In the genomic region with DNA sequence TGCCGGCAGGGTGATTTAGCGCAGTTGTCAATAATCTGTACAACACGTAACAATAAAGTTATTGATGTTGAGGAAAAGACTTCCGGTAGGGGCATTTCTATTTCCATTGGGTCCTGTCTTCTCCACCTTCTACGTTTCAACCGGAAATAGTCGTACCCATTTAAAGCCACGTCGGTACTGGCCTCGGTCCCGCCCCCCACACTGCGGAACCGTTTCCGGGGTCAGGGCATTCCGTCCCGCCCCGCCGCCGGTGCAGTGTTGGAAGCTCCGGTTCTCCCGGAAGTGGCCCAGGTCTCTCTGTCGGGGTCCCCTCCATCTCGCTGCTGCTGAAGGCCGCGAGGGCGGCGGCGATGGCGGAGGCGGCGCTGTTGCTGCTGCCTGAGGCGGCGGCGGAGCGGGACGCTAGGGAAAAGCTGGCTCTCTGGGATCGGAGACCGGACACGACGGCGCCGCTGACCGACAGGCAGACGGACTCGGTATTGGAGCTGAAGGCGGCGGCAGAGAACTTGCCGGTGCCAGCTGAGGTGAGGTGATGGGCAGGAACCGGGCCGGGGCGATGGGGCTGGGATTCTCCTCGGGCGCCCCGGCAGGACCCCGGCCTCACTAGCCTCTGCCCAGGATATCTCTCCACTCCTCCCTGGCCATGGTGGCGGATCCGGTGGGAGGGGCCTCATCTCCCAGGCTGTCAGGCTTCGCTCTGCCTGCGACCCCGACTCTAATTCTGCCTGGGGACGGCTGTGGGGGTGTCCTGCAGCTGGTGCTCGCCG, we compare ENCODE assay signal across 1 cellular context.
TF ChIP-seq lines count a peak whose summit lies in the region.

A gene with protein sequence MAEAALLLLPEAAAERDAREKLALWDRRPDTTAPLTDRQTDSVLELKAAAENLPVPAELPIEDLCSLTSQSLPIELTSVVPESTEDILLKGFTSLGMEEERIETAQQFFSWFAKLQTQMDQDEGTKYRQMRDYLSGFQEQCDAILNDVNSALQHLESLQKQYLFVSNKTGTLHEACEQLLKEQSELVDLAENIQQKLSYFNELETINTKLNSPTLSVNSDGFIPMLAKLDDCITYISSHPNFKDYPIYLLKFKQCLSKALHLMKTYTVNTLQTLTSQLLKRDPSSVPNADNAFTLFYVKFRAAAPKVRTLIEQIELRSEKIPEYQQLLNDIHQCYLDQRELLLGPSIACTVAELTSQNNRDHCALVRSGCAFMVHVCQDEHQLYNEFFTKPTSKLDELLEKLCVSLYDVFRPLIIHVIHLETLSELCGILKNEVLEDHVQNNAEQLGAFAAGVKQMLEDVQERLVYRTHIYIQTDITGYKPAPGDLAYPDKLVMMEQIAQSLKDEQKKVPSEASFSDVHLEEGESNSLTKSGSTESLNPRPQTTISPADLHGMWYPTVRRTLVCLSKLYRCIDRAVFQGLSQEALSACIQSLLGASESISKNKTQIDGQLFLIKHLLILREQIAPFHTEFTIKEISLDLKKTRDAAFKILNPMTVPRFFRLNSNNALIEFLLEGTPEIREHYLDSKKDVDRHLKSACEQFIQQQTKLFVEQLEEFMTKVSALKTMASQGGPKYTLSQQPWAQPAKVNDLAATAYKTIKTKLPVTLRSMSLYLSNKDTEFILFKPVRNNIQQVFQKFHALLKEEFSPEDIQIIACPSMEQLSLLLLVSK (plus strand): TSS at position 253 of the 767 bp plus-strand sequence. CDS start 98 bp downstream, at position 351.

TF ChIP-seq in K562, 482 proteins besides CTCF, POLR2A, EP300 and RAD21 (continued from another document and continues in another):
- TF ChIP-seq, protein P1, sequence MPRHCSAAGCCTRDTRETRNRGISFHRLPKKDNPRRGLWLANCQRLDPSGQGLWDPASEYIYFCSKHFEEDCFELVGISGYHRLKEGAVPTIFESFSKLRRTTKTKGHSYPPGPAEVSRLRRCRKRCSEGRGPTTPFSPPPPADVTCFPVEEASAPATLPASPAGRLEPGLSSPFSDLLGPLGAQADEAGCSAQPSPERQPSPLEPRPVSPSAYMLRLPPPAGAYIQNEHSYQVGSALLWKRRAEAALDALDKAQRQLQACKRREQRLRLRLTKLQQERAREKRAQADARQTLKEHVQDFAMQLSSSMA (CRISPR knock-in tag; IDR thresholded peaks at IDR 0.05): no peak
- no peak for TF ChIP-seq TARDBP (IDR thresholded peaks at IDR 0.05)
- no peak for TF ChIP-seq U2AF1 (optimal IDR thresholded peaks at IDR 0.05; ENCODE audit: low read depth, low read length)
- TF ChIP-seq, protein P2, sequence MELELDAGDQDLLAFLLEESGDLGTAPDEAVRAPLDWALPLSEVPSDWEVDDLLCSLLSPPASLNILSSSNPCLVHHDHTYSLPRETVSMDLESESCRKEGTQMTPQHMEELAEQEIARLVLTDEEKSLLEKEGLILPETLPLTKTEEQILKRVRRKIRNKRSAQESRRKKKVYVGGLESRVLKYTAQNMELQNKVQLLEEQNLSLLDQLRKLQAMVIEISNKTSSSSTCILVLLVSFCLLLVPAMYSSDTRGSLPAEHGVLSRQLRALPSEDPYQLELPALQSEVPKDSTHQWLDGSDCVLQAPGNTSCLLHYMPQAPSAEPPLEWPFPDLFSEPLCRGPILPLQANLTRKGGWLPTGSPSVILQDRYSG (tag; conservative IDR thresholded peaks at IDR 0.05; ENCODE audit: low read depth): peak; percentile 61; the same call in 1 of the 2 replicates
- TF ChIP-seq FOXJ2 (tag; IDR thresholded peaks at IDR 0.05): peak; percentile 57; the same call in 1 of the 2 replicates
- no peak for TF ChIP-seq MAFF (IDR thresholded peaks at IDR 0.05; ENCODE audit: low read length)
- TF ChIP-seq, protein P3, sequence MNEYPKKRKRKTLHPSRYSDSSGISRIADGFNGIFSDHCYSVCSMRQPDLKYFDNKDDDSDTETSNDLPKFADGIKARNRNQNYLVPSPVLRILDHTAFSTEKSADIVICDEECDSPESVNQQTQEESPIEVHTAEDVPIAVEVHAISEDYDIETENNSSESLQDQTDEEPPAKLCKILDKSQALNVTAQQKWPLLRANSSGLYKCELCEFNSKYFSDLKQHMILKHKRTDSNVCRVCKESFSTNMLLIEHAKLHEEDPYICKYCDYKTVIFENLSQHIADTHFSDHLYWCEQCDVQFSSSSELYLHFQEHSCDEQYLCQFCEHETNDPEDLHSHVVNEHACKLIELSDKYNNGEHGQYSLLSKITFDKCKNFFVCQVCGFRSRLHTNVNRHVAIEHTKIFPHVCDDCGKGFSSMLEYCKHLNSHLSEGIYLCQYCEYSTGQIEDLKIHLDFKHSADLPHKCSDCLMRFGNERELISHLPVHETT (CRISPR knock-in tag; conservative IDR thresholded peaks at IDR 0.05 in 1 of 2, IDR thresholded peaks at IDR 0.05 in 1 of 2): peak in 1 of 2 experiments; percentile 100; a peak in 2 of 4 replicates
- no peak for TF ChIP-seq NCOA6 (IDR thresholded peaks at IDR 0.05)
- no peak for TF ChIP-seq SREBF1 (IDR thresholded peaks at IDR 0.05; ENCODE audit: borderline replicate concordance, low read depth, low read length)
- TF ChIP-seq ERF (CRISPR knock-in tag; IDR thresholded peaks at IDR 0.05): no peak
- no peak for TF ChIP-seq MEF2A (IDR thresholded peaks at IDR 0.05; ENCODE audit: control insufficient read depth, low read depth, low read length)
- TF ChIP-seq, protein P4, sequence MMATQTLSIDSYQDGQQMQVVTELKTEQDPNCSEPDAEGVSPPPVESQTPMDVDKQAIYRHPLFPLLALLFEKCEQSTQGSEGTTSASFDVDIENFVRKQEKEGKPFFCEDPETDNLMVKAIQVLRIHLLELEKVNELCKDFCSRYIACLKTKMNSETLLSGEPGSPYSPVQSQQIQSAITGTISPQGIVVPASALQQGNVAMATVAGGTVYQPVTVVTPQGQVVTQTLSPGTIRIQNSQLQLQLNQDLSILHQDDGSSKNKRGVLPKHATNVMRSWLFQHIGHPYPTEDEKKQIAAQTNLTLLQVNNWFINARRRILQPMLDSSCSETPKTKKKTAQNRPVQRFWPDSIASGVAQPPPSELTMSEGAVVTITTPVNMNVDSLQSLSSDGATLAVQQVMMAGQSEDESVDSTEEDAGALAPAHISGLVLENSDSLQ (IDR thresholded peaks at IDR 0.05): peak; percentile 90
- no peak for TF ChIP-seq CHD2 (IDR thresholded peaks at IDR 0.05; ENCODE audit: low read depth, low read length)
- TF ChIP-seq, protein P5, sequence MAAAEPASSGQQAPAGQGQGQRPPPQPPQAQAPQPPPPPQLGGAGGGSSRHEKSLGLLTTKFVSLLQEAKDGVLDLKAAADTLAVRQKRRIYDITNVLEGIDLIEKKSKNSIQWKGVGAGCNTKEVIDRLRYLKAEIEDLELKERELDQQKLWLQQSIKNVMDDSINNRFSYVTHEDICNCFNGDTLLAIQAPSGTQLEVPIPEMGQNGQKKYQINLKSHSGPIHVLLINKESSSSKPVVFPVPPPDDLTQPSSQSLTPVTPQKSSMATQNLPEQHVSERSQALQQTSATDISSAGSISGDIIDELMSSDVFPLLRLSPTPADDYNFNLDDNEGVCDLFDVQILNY (CRISPR knock-in tag; IDR thresholded peaks at IDR 0.05): no peak
- TF ChIP-seq KAT8 (IDR thresholded peaks at IDR 0.05; ENCODE audit: low read depth): no peak
- TF ChIP-seq, protein P6, sequence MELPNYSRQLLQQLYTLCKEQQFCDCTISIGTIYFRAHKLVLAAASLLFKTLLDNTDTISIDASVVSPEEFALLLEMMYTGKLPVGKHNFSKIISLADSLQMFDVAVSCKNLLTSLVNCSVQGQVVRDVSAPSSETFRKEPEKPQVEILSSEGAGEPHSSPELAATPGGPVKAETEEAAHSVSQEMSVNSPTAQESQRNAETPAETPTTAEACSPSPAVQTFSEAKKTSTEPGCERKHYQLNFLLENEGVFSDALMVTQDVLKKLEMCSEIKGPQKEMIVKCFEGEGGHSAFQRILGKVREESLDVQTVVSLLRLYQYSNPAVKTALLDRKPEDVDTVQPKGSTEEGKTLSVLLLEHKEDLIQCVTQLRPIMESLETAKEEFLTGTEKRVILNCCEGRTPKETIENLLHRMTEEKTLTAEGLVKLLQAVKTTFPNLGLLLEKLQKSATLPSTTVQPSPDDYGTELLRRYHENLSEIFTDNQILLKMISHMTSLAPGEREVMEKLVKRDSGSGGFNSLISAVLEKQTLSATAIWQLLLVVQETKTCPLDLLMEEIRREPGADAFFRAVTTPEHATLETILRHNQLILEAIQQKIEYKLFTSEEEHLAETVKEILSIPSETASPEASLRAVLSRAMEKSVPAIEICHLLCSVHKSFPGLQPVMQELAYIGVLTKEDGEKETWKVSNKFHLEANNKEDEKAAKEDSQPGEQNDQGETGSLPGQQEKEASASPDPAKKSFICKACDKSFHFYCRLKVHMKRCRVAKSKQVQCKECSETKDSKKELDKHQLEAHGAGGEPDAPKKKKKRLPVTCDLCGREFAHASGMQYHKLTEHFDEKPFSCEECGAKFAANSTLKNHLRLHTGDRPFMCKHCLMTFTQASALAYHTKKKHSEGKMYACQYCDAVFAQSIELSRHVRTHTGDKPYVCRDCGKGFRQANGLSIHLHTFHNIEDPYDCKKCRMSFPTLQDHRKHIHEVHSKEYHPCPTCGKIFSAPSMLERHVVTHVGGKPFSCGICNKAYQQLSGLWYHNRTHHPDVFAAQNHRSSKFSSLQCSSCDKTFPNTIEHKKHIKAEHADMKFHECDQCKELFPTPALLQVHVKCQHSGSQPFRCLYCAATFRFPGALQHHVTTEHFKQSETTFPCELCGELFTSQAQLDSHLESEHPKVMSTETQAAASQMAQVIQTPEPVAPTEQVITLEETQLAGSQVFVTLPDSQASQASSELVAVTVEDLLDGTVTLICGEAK (IDR thresholded peaks at IDR 0.05): peak; percentile 100
- TF ChIP-seq, protein P6 (CRISPR knock-in tag; IDR thresholded peaks at IDR 0.05): peak; percentile 99
- TF ChIP-seq ZNF75A (CRISPR knock-in tag; IDR thresholded peaks at IDR 0.05): no peak
- TF ChIP-seq, protein P7, sequence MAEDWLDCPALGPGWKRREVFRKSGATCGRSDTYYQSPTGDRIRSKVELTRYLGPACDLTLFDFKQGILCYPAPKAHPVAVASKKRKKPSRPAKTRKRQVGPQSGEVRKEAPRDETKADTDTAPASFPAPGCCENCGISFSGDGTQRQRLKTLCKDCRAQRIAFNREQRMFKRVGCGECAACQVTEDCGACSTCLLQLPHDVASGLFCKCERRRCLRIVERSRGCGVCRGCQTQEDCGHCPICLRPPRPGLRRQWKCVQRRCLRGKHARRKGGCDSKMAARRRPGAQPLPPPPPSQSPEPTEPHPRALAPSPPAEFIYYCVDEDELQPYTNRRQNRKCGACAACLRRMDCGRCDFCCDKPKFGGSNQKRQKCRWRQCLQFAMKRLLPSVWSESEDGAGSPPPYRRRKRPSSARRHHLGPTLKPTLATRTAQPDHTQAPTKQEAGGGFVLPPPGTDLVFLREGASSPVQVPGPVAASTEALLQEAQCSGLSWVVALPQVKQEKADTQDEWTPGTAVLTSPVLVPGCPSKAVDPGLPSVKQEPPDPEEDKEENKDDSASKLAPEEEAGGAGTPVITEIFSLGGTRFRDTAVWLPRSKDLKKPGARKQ (CRISPR knock-in tag; IDR thresholded peaks at IDR 0.05): no peak
- TF ChIP-seq ZNF444 (CRISPR knock-in tag; IDR thresholded peaks at IDR 0.05): no peak
- no peak for TF ChIP-seq HDAC3 (IDR thresholded peaks at IDR 0.05; ENCODE audit: borderline replicate concordance, partially characterized antibody)
- no peak for TF ChIP-seq RCOR1 (IDR thresholded peaks at IDR 0.05; ENCODE audit: borderline replicate concordance in 1 of 2, low read depth in 2 of 2, low read length in 2 of 2)
- TF ChIP-seq, protein P8, sequence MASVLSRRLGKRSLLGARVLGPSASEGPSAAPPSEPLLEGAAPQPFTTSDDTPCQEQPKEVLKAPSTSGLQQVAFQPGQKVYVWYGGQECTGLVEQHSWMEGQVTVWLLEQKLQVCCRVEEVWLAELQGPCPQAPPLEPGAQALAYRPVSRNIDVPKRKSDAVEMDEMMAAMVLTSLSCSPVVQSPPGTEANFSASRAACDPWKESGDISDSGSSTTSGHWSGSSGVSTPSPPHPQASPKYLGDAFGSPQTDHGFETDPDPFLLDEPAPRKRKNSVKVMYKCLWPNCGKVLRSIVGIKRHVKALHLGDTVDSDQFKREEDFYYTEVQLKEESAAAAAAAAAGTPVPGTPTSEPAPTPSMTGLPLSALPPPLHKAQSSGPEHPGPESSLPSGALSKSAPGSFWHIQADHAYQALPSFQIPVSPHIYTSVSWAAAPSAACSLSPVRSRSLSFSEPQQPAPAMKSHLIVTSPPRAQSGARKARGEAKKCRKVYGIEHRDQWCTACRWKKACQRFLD (CRISPR knock-in tag; IDR thresholded peaks at IDR 0.05): peak; percentile 36; the same call in 1 of the 2 replicates
- TF ChIP-seq ATF7 (IDR thresholded peaks at IDR 0.05): peak; percentile 82
- TF ChIP-seq, protein P9, sequence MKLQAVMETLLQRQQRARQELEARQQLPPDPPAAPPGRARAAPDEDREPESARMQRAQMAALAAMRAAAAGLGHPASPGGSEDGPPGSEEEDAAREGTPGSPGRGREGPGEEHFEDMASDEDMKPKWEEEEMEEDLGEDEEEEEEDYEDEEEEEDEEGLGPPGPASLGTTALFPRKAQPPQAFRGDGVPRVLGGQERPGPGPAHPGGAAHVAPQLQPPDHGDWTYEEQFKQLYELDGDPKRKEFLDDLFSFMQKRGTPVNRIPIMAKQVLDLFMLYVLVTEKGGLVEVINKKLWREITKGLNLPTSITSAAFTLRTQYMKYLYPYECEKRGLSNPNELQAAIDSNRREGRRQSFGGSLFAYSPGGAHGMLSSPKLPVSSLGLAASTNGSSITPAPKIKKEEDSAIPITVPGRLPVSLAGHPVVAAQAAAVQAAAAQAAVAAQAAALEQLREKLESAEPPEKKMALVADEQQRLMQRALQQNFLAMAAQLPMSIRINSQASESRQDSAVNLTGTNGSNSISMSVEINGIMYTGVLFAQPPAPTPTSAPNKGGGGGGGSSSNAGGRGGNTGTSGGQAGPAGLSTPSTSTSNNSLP (IDR thresholded peaks at IDR 0.05; ENCODE audit: borderline replicate concordance, low read depth, low read length): peak; percentile 85; the same call in 1 of the 2 replicates
- no peak for TF ChIP-seq RUNX1 (IDR thresholded peaks at IDR 0.05; ENCODE audit: low read depth)
